Comparison of ENCODE assay signal across 8 cellular contexts in the genomic region with DNA sequence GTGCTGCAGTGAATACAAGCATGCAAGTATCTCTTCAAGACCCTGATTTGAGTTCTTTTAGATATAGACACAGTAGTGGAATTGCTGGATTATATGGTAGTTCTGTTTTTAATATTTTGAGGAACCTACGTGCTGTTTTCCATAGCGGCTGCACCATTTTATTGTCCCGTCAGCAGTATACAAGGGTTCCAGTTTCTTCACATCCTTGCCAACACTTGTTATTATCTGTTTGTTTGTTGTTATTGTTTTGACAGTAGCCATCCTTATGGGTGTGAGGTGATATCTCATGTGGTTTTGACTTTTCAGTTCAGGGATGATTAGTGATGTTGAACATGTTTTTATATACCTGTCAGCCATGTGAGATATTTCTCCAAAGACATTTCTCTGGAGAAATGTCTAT. TPM values are rescaled to one million over a fixed set of nuclear protein-coding genes. Genes with fewer than 3 reads are reported as not detected.
"Had no signal": no experiment of that assay in that cellular context is flagged by ENCODE, and none has a peak within 500 bp of the region (broad histone marks: within the 10 kb centered on the region; RNA-seq: fewer than 3 reads in every experiment).

No MANE protein-coding gene starts in this region.

- DNase-seq: H9, HCEC 1CT, KBM-7 had no signal

- H3K9me3 Mint-ChIP-seq: GM23338 had no signal

- H3K4me3 ChIP-seq: GM23338 had no signal

- H3K4me2 ChIP-seq: GM23338 had no signal

- FAIRE-seq: H1, H54, HTR-8/SVneo had no signal

- H3K4me3 Mint-ChIP-seq: GM23338, H9 had no signal

- H2AFZ ChIP-seq: GM23338 had no signal

- ATAC-seq: GM23338 had no signal

- H3K27ac Mint-ChIP-seq: GM23338, H9 had no signal

RNA-seq across cellular contexts. Expression of a gene that starts 53.2 kb away (rescaled TPM):
- total RNA-seq: HT-29 had no signal
